In the genomic region with DNA sequence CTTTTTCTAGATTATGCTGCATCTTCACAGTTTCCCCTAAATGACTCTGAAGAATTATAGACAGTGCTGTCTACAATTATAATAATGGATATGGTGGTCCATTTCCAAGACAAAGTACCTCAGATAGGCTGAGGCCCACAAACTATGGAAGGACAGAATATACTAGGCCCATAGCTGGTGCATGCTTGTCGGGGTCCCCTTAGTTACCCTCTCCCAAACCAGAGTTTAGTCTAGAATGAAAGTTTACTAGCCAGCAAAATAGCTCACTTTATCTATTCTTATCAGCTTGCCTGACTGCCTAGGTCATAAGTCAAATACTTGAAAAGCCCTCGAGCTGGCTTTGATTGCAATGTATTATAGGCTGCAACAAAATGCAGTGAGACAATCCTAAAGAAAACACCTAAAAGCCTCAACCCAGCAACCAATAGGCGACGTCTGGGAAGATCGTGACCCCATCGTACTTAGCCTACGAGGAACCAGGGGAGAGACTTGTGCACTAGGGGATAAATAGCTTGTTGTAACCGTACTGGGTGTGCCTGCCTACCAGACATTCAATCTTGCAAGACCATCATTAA, we compare ENCODE assay signal across 33 cellular contexts. TPM values are rescaled to one million over a fixed set of nuclear protein-coding genes. Genes with fewer than 3 reads are reported as not detected.
"Had no signal": no experiment of that assay in that cellular context is flagged by ENCODE, and none has a peak within 500 bp of the region (broad histone marks: within the 10 kb centered on the region; RNA-seq: fewer than 3 reads in every experiment).

No MANE protein-coding gene starts in this region.

- H3K27me3 ChIP-seq: SJCRH30 had no signal

- H3K4me3 ChIP-seq: MG63, SJCRH30, SK-N-MC had no signal

- ATAC-seq: Panc1 had no signal

- H3K9me3 ChIP-seq: MG63, SJCRH30 had no signal

- H3K27ac Mint-ChIP-seq: activated CD4-positive, alpha-beta T cell treated with anti-CD3 and anti-CD28 coated beads, Interleukin-2, amount 10 ng/mL, durations not matched to agents 24 days and 14 days; activated CD8-positive, alpha-beta T cell treated with anti-CD3 and anti-CD28 coated beads for 36 hours; activated naive CD8-positive, alpha-beta T cell; activated naive CD8-positive, alpha-beta T cell treated with anti-CD3 and anti-CD28 coated beads, Interleukin-2, amount 50 U/mL, for 24 hours; activated T-cell treated with anti-CD3 and anti-CD28 coated beads, Interleukin-2, amount 50 U/mL, for 24 hours; activated T-helper 2 cell treated with anti-CD3 and anti-CD28 coated beads, Interferon-gamma antibody, Interleukin-2, Interleukin-4, amounts not matched to agents 10 μg/mL and 5 μg/mL and 100 μg/mL, durations not matched to agents 14 hours and 24 hours and 36 hours; brain had no signal

- H3K27ac ChIP-seq: SJCRH30, SK-N-MC, WERI-Rb-1 had no signal

- H3K36me3 Mint-ChIP-seq: activated naive CD8-positive, alpha-beta T cell; brain had no signal

- H3K9me3 Mint-ChIP-seq: activated CD4-positive, alpha-beta T cell treated with anti-CD3 and anti-CD28 coated beads, Interleukin-2, amount 10 ng/mL, durations not matched to agents 24 days and 14 days; activated CD8-positive, alpha-beta T cell treated with anti-CD3 and anti-CD28 coated beads for 36 hours; activated naive CD8-positive, alpha-beta T cell treated with anti-CD3 and anti-CD28 coated beads, Interleukin-2, amount 50 U/mL, for 24 hours; activated T-cell treated with anti-CD3 and anti-CD28 coated beads, Interleukin-2, amount 50 U/mL, for 24 hours; activated T-helper 2 cell treated with anti-CD3 and anti-CD28 coated beads, Interferon-gamma antibody, Interleukin-2, Interleukin-4, amounts not matched to agents 10 μg/mL and 5 μg/mL and 100 μg/mL, durations not matched to agents 14 hours and 24 hours and 36 hours had no signal

- DNase-seq: activated CD4-positive, alpha-beta T cell treated with anti-CD3 and anti-CD28 coated beads, Interleukin-2, amount 10 ng/mL, durations not matched to agents 24 days and 14 days; activated CD4-positive, alpha-beta T cell treated with anti-CD3 and anti-CD28 coated beads, Interleukin-2, amount 50 U/mL, for 4 hours; activated CD4-positive, CD25-positive, alpha-beta regulatory T cell; activated gamma-delta T cell; activated naive CD4-positive, alpha-beta T cell treated with Interleukin-2 at 50 U/mL for 16 hours; activated T-cell treated with anti-CD3 and anti-CD28 coated beads, Interleukin-2, amount 50 U/mL, for 24 hours; anterior cingulate cortex; Kasumi-1; KG1; MG63; NCI-H1048; NCI-H1105 treated with DMSO at 0.1 percent for 48 hours; NCI-H1436; NCI-H1694; NCI-H1930; NCI-H2081 treated with DMSO at 0.1 percent for 48 hours; NCI-H446; NCI-H524 treated with DMSO at 0.1 percent for 48 hours; SHP77; SJCRH30; T1000; WERI-Rb-1 had no signal

- H3K36me3 ChIP-seq: MG63, SJCRH30, WERI-Rb-1 had no signal

- H3K4me3 Mint-ChIP-seq: activated CD4-positive, alpha-beta T cell treated with anti-CD3 and anti-CD28 coated beads, Interleukin-2, amount 10 ng/mL, durations not matched to agents 24 days and 14 days; activated CD8-positive, alpha-beta T cell treated with anti-CD3 and anti-CD28 coated beads for 36 hours; activated naive CD8-positive, alpha-beta T cell; activated naive CD8-positive, alpha-beta T cell treated with anti-CD3 and anti-CD28 coated beads, Interleukin-2, amount 50 U/mL, for 24 hours; activated T-cell treated with anti-CD3 and anti-CD28 coated beads, Interleukin-2, amount 50 U/mL, for 24 hours; brain had no signal

- H3K4me1 ChIP-seq: SJCRH30 had no signal

- H3K4me1 Mint-ChIP-seq: brain had no signal

RNA-seq across cellular contexts. Expression of gene IGFL2, which starts 0.8 kb away (rescaled TPM):
- total RNA-seq: activated CD8-positive, alpha-beta T cell treated with anti-CD3 and anti-CD28 coated beads for 36 hours; bronchial epithelial cell; RPMI7951; SJCRH30; T-helper 1 cell treated with Interleukin-12 subunit alpha and Interleukin-12 subunit beta and Interleukin-4 antibody, amounts not matched to agents 30 ng/mL and 1 ng/mL, for 36 hours had no signal

RNA-seq across cellular contexts. Expression of gene IGFL3, which starts 22.8 kb away (rescaled TPM):
- total RNA-seq: activated CD4-positive, alpha-beta T cell treated with anti-CD3 and anti-CD28 coated beads, Interleukin-2, amount 10 ng/mL, durations not matched to agents 24 days and 14 days; activated CD8-positive, alpha-beta T cell treated with anti-CD3 and anti-CD28 coated beads for 36 hours; activated T-helper 2 cell treated with anti-CD3 and anti-CD28 coated beads, Interferon-gamma antibody, Interleukin-2, Interleukin-4, amounts not matched to agents 10 μg/mL and 5 μg/mL and 100 μg/mL, durations not matched to agents 14 hours and 24 hours and 36 hours; bronchial epithelial cell; RPMI7951; SJCRH30; T-helper 1 cell treated with Interleukin-12 subunit alpha and Interleukin-12 subunit beta and Interleukin-4 antibody, amounts not matched to agents 30 ng/mL and 1 ng/mL, for 36 hours; T-helper 2 cell treated with Interferon-gamma antibody and Interleukin-4, amounts not matched to agents 100 ng/mL and 5 ng/mL, for 36 hours had no signal
